ENCODE assay signal across 10 cellular contexts in genomic region chr4:144754562-144755410, GRCh38.
DNase-seq lines count a peak whose midpoint lies in the region; ATAC-seq, FAIRE-seq and TF ChIP-seq lines count a peak whose summit lies in the region.
"Had no signal": no experiment of that assay in that cellular context is flagged by ENCODE, and none has a peak within 500 bp of the region (broad histone marks: within the 10 kb centered on the region; RNA-seq: fewer than 3 reads in every experiment).

No MANE protein-coding gene starts in this region.

- TF ChIP-seq CTCF in epithelial cell of esophagus (IDR thresholded peaks at IDR 0.05; ENCODE audit: insufficient read depth, low read depth, low read length, missing control alignments) = peak; percentile 77

- no peaks in the 10 kb centered on the region for H3K9me3 ChIP-seq in right cardiac atrium (ENCODE audit: control insufficient read depth, low read length)
- H3K9me3 ChIP-seq: sigmoid colon, thoracic aorta had no signal

- H3K4me1 ChIP-seq in right cardiac atrium (ENCODE audit: control insufficient read depth, insufficient read depth, low read length) = no peaks in the 10 kb centered on the region
- H3K4me1 ChIP-seq: sigmoid colon had no signal

- intact Hi-C loops in right cardiac atrium (cut with DNase I) = no loop called here

- ATAC-seq in GM21447 (IDR thresholded peaks at IDR 0.05; ENCODE audit: unreplicated experiment) = no peak
- no peak for ATAC-seq in GM18909 (IDR thresholded peaks at IDR 0.05; ENCODE audit: poor library complexity, unreplicated experiment)
- no peak for ATAC-seq in right cardiac atrium

- WGBS in right cardiac atrium = 78% methylated on average over 3 of the region's 3 CpGs

- no peak overlapping the region for H3K27ac ChIP-seq in right cardiac atrium (ENCODE audit: low read length)
- H3K27ac ChIP-seq: sigmoid colon, thoracic aorta had no signal

- no peak for FAIRE-seq in GM12891 (lab: Jason Lieb, UNC)

- H3K4me3 ChIP-seq in epithelial cell of esophagus (ENCODE audit: low read length) = no peak overlapping the region
- H3K4me3 ChIP-seq in right cardiac atrium (ENCODE audit: low read length) = no peak overlapping the region
- H3K4me3 ChIP-seq: sigmoid colon, thoracic aorta had no signal

- no peaks in the 10 kb centered on the region for H3K27me3 ChIP-seq in right cardiac atrium (ENCODE audit: control insufficient read depth, insufficient read depth)
- H3K27me3 ChIP-seq: sigmoid colon had no signal

- no peak for TF ChIP-seq POLR2A in GM12891 (IDR thresholded peaks at IDR 0.05; ENCODE audit: low read depth, low read length)

- DNase-seq in GM12891 (ENCODE audit: insufficient read length, low spot score) (peak; percentile 1), NCI-H69 (lab: John Stamatoyannopoulos, UW) (peak; percentile 33), epithelial cell of esophagus (ENCODE audit: low read depth) (peak; percentile 55), pons (ENCODE audit: low spot score) (peak; percentile 72), SHP77 treated with DMSO at 0.1 percent for 48 hours (lab: John Stamatoyannopoulos, UW) (no peak), right cardiac atrium (no peak)
- DNase-seq: sigmoid colon had no signal

TF ChIP-seq in GM12891, 5 proteins besides CTCF, POLR2A, EP300 and RAD21:
- no peak for TF ChIP-seq PAX5 (IDR thresholded peaks at IDR 0.05; ENCODE audit: insufficient read depth, low read length, severe bottlenecking)
- no peak for TF ChIP-seq POU2F2 (IDR thresholded peaks at IDR 0.05; ENCODE audit: low read depth, low read length)
- no peak for TF ChIP-seq TAF1 (IDR thresholded peaks at IDR 0.05; ENCODE audit: low read depth, low read length)
- TF ChIP-seq POLR2AphosphoS5 (IDR thresholded peaks at IDR 0.05; ENCODE audit: low read depth, low read length) = no peak
- TF ChIP-seq SPI1 (IDR thresholded peaks at IDR 0.05; ENCODE audit: low read depth, low read length) = no peak

Comparison
In these comparisons a context has a peak if more than half of its experiments do, and no peak if none do; other contexts are left out.
1. DNase-seq: peak in GM12891 (single experiment), NCI-H69 (single experiment), epithelial cell of esophagus (single experiment) and pons (single experiment); none in SHP77 treated with DMSO at 0.1 percent for 48 hours (single experiment) and right cardiac atrium (0 of 3).